ENCODE assay signal across 20 cellular contexts in genomic region chr2:129901754-129902415, GRCh38.
DNase-seq lines count a peak whose midpoint lies in the region; ATAC-seq and TF ChIP-seq lines count a peak whose summit lies in the region.
"Had no signal": no experiment of that assay in that cellular context is flagged by ENCODE, and none has a peak within 500 bp of the region (broad histone marks: within the 10 kb centered on the region; RNA-seq: fewer than 3 reads in every experiment).

No MANE protein-coding gene starts in this region.

- peak; percentile 35 for DNase-seq in activated CD8-positive, alpha-beta memory T cell treated with anti-CD3 and anti-CD28 coated beads for 24 hours
- no peak for DNase-seq in activated CD8-positive, alpha-beta memory T cell treated with anti-CD3 and anti-CD28 coated beads, Interleukin-2, amount 50 U/mL, for 48 hours
- DNase-seq in colonic mucosa (peak; percentile 11), stomach (peak; percentile 20), MCF 10A (ENCODE audit: unreplicated experiment) (no peak), T-helper 1 cell (no peak)
- peak; percentile 35 for DNase-seq in natural killer cell treated with Interleukin-12 subunit alpha and Interleukin-12 subunit beta and Interleukin-15 and Interleukin-18, amount 100 ng/mL, for 72 hours (ENCODE audit: low spot score)
- DNase-seq: CD4-positive, CD25-positive, alpha-beta regulatory T cell; COR-L47; DMS 273 treated with DMSO at 0.1 percent for 48 hours; DND-41; KG1; NCI-H1417; NCI-H2029; NCI-H2171; NCI-H526; PC-9 had no signal

- H3K4me3 ChIP-seq in colonic mucosa = no peak overlapping the region
- no peak overlapping the region for H3K4me3 ChIP-seq in stomach
- H3K4me3 ChIP-seq: HAP-1, PC-9 had no signal

- H3K4me1 ChIP-seq in colonic mucosa = no peaks in the 10 kb centered on the region
- no peaks in the 10 kb centered on the region for H3K4me1 ChIP-seq in stomach
- H3K4me1 ChIP-seq: HAP-1 had no signal

- 58 to 81% (median 63%) methylated on average over 3 of the region's 3 CpGs for WGBS in stomach, 5 donors

- no peak overlapping the region for H3K27ac Mint-ChIP-seq in natural killer cell treated with Interleukin-12 subunit alpha and Interleukin-12 subunit beta and Interleukin-15 and Interleukin-18, amount 100 ng/mL, for 72 hours
- no peak overlapping the region for H3K27ac Mint-ChIP-seq in MCF 10A (ENCODE audit: low read depth, unreplicated experiment)
- H3K27ac Mint-ChIP-seq: CD4-positive, CD25-positive, alpha-beta regulatory T cell had no signal

- intact Hi-C loops in colonic mucosa (cut with DNase I) = no loop called here
- intact Hi-C loops in stomach (cut with DNase I; ENCODE audit: low total_unique reads) = no loop called here
- intact Hi-C loops in MCF 10A (cut with micrococcal nuclease) = no loop called here

- H3K36me3 Mint-ChIP-seq in natural killer cell treated with Interleukin-12 subunit alpha and Interleukin-12 subunit beta and Interleukin-15 and Interleukin-18, amount 100 ng/mL, for 72 hours = no peaks in the 10 kb centered on the region
- no peaks in the 10 kb centered on the region for H3K36me3 Mint-ChIP-seq in MCF 10A (ENCODE audit: insufficient read depth, unreplicated experiment)
- H3K36me3 Mint-ChIP-seq: CD4-positive, CD25-positive, alpha-beta regulatory T cell had no signal

- H3K27me3 ChIP-seq in colonic mucosa = no peaks in the 10 kb centered on the region
- H3K27me3 ChIP-seq in stomach = peaks cover 0 to 17% (median 0%) of the 10 kb centered on the region in 3 donors

- CTCF ChIA-PET in MCF 10A (lab: Yijun Ruan, JAX) = no interaction called here

- no peaks in the 10 kb centered on the region for H3K9me3 ChIP-seq in colonic mucosa
- H3K9me3 ChIP-seq in stomach = peaks cover 0 to 12% (median 6%) of the 10 kb centered on the region in 4 donors
- H3K9me3 ChIP-seq: HAP-1 had no signal

- H3K36me3 ChIP-seq in colonic mucosa = no peaks in the 10 kb centered on the region
- H3K36me3 ChIP-seq in stomach = no peaks in the 10 kb centered on the region
- H3K36me3 ChIP-seq: HAP-1 had no signal

- peak; percentile 47 to 59 for ATAC-seq in natural killer cell treated with Interleukin-12 subunit alpha and Interleukin-12 subunit beta and Interleukin-15 and Interleukin-18, amount 100 ng/mL, for 72 hours
- no peak for ATAC-seq in GM21723 (IDR thresholded peaks at IDR 0.05; ENCODE audit: unreplicated experiment)

- no peak for TF ChIP-seq POLR2A in stomach (IDR thresholded peaks at IDR 0.05)

- TF ChIP-seq CTCF in colonic mucosa (IDR thresholded peaks at IDR 0.05) (no peak), stomach (IDR thresholded peaks at IDR 0.05) (no peak), MCF 10A (IDR thresholded peaks at IDR 0.05; ENCODE audit: unreplicated experiment) (no peak)

- H3K27ac ChIP-seq in colonic mucosa = no peak overlapping the region
- no peak overlapping the region for H3K27ac ChIP-seq in stomach
- H3K27ac ChIP-seq: 22Rv1, PC-9 had no signal

- no peak for TF ChIP-seq EP300 in stomach (IDR thresholded peaks at IDR 0.05)

- BruUV-seq in MCF 10A (replicated peaks; lab: Mats Ljungman, UMichigan) = no TSS peak

- no peaks in the 10 kb centered on the region for H3K9me3 Mint-ChIP-seq in natural killer cell treated with Interleukin-12 subunit alpha and Interleukin-12 subunit beta and Interleukin-15 and Interleukin-18, amount 100 ng/mL, for 72 hours
- peaks cover 26% of the 10 kb centered on the region for H3K9me3 Mint-ChIP-seq in MCF 10A (ENCODE audit: unreplicated experiment)

- H3K9ac ChIP-seq in colonic mucosa (ENCODE audit: low read depth in 2 of 2, low read length in 2 of 2) = no peak overlapping the region

- H3K27me3 Mint-ChIP-seq in natural killer cell treated with Interleukin-12 subunit alpha and Interleukin-12 subunit beta and Interleukin-15 and Interleukin-18, amount 100 ng/mL, for 72 hours = peaks cover 22 to 25% of the 10 kb centered on the region in 2 donors
- H3K27me3 Mint-ChIP-seq in MCF 10A (ENCODE audit: insufficient read depth, unreplicated experiment) = no peaks in the 10 kb centered on the region
- H3K27me3 Mint-ChIP-seq: CD4-positive, CD25-positive, alpha-beta regulatory T cell had no signal

- H3K4me3 Mint-ChIP-seq in natural killer cell treated with Interleukin-12 subunit alpha and Interleukin-12 subunit beta and Interleukin-15 and Interleukin-18, amount 100 ng/mL, for 72 hours = no peak overlapping the region
- H3K4me3 Mint-ChIP-seq in MCF 10A (ENCODE audit: unreplicated experiment) = no peak overlapping the region
- H3K4me3 Mint-ChIP-seq: CD4-positive, CD25-positive, alpha-beta regulatory T cell had no signal

- H3K4me1 Mint-ChIP-seq in natural killer cell treated with Interleukin-12 subunit alpha and Interleukin-12 subunit beta and Interleukin-15 and Interleukin-18, amount 100 ng/mL, for 72 hours (ENCODE audit: low read depth in 2 of 2) = no peaks in the 10 kb centered on the region
- no peaks in the 10 kb centered on the region for H3K4me1 Mint-ChIP-seq in MCF 10A (ENCODE audit: insufficient read depth, unreplicated experiment)
- H3K4me1 Mint-ChIP-seq: CD4-positive, CD25-positive, alpha-beta regulatory T cell had no signal

- POLR2A ChIA-PET in MCF 10A (lab: Yijun Ruan, JAX) = no interaction called here

Comparison
In these comparisons a context has a peak if more than half of its experiments do, and no peak if none do; other contexts are left out.
1. DNase-seq: peak in activated CD8-positive, alpha-beta memory T cell treated with anti-CD3 and anti-CD28 coated beads for 24 hours (single experiment), colonic mucosa (single experiment), natural killer cell treated with Interleukin-12 subunit alpha and Interleukin-12 subunit beta and Interleukin-15 and Interleukin-18, amount 100 ng/mL, for 72 hours (single experiment) and stomach (single experiment); none in activated CD8-positive, alpha-beta memory T cell treated with anti-CD3 and anti-CD28 coated beads, Interleukin-2, amount 50 U/mL, for 48 hours (single experiment), MCF 10A (single experiment) and T-helper 1 cell (0 of 5).